Comparison of ENCODE assay signal across 8 cellular contexts in the genomic region with DNA sequence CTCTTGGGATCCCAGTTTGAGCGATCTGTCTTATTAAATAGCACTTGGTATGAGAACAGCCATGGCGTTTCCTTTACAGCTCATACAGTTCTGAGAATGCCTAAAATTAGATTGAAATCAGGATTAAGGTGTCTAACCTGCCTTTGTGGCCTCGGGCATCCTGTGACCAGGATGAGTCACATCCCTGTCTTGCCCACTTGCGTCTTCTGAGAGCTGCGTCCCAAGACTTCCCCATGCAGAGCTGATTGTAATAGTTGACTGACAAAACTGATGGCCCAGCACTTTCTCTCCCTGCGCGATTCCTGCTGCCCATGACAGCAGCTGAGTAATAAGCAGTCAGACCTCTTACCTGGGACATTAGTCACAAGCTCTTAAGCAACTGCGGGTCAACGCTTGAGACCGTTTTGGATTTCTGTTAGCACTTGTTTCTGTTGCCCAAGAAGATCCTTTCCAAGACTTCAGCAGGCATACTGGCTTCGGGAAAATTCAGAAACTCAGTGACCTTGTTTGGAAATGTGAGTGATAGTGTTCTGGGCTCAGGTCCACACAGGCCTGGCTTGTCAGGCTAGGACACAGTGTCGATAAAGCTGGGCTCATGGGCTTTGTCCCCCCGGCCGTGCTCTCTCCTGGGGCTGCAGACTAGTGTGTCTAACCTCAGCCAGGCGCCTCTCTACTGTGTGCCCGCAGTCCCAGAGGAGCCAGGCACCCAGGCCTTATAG.
DNase-seq lines count a peak whose midpoint lies in the region; ATAC-seq, FAIRE-seq and TF ChIP-seq lines count a peak whose summit lies in the region.

No MANE protein-coding gene starts in this region.

- H3K4me2 ChIP-seq in A549, result peak overlapping the region; percentile 74

- H3K27ac ChIP-seq in A549 (peak overlapping the region; percentile 91 to 92), vagina (peak overlapping the region; percentile 53)

- ATAC-seq in A549 (peak; percentile 76 to 83), HG03439 (IDR thresholded peaks at IDR 0.05; ENCODE audit: unreplicated experiment) (peak; percentile 55), omental fat pad (ENCODE audit: low FRiP score) (peak; percentile 24)

- H3K27me3 ChIP-seq in vagina, result no peaks in the 10 kb centered on the region

- TF ChIP-seq RAD21 in A549 (conservative IDR thresholded peaks at IDR 0.05 in 1 of 2, IDR thresholded peaks at IDR 0.05 in 1 of 2), result peak in 1 of 2 experiments; percentile 48; a peak in 2 of 5 replicates

- H3K4me3 ChIP-seq in A549, result no peak overlapping the region
- no peak overlapping the region for H3K4me3 ChIP-seq in vagina

- intact Hi-C loops in vagina (cut with DNase I), result no loop called here

- TF ChIP-seq POLR2A in A549 (IDR thresholded peaks at IDR 0.05; ENCODE audit: low read length), result no peak
- TF ChIP-seq POLR2A in vagina (IDR thresholded peaks at IDR 0.05), result no peak

- WGBS in A549 (ENCODE audit: missing lambda C conversion rate), result 26% methylated on average over 16 of the region's 16 CpGs

- TF ChIP-seq CTCF in A549 (IDR thresholded peaks at IDR 0.05), result no peak
- no peak for TF ChIP-seq CTCF in omental fat pad (IDR thresholded peaks at IDR 0.05)
- TF ChIP-seq CTCF in vagina (IDR thresholded peaks at IDR 0.05), result no peak

- CTCF ChIA-PET in A549 (lab: Yijun Ruan, JAX), result interaction anchor here (0.5 to 2.5 kb wide), 8 partner anchors 10 to 63 kb away, joined by 3 to 10 read pairs (median 4); no protein-coding TSS in a partner anchor

- FAIRE-seq in A549 (lab: Jason Lieb, UNC) (no peak), GM19239 (lab: Jason Lieb, UNC) (peak; percentile 82)

- H3K36me3 ChIP-seq in vagina, result peaks cover 0 to 3% of the 10 kb centered on the region in 2 donors

- POLR2A ChIA-PET in A549 (lab: Yijun Ruan, JAX), result interaction anchor here (1.1 to 1.8 kb wide), 8 partner anchors 12 to 170 kb away, joined by 3 to 7 read pairs (median 4); a partner anchor contains a TSS

- H3K4me1 ChIP-seq in A549, result peaks cover 62% of the 10 kb centered on the region
- peaks cover 55% of the 10 kb centered on the region for H3K4me1 ChIP-seq in vagina

- H3K9me3 ChIP-seq in A549 (no peaks in the 10 kb centered on the region), vagina (no peaks in the 10 kb centered on the region)

- TF ChIP-seq EP300 in A549 (IDR thresholded peaks at IDR 0.05), result peak; percentile 76 to 88; a peak in 4 of 5 replicates

- DNase-seq in A549 (ENCODE audit: low read depth in 1 of 2, low spot score in 1 of 2) (peak; percentile 56 to 88), GM19239 (ENCODE audit: insufficient read length, low spot score) (no peak), omental fat pad (ENCODE audit: low spot score) (no peak), vagina (ENCODE audit: extremely low spot score in 2 of 2) (peak in 1 of 2 donors; percentile 97), GM19240 (ENCODE audit: insufficient read length, low spot score) (no peak)
- peak; percentile 68 to 71 for DNase-seq in activated CD4-positive, alpha-beta T cell treated with anti-CD3 and anti-CD28 coated beads for 4 hours
- peak; percentile 51 for DNase-seq in effector CD4-positive, alpha-beta T cell

TF ChIP-seq in A549, 52 proteins besides CTCF, POLR2A, EP300 and RAD21:
- TF ChIP-seq ZFP36 (IDR thresholded peaks at IDR 0.05; ENCODE audit: borderline replicate concordance, partially characterized antibody), result no peak
- TF ChIP-seq, protein P1, sequence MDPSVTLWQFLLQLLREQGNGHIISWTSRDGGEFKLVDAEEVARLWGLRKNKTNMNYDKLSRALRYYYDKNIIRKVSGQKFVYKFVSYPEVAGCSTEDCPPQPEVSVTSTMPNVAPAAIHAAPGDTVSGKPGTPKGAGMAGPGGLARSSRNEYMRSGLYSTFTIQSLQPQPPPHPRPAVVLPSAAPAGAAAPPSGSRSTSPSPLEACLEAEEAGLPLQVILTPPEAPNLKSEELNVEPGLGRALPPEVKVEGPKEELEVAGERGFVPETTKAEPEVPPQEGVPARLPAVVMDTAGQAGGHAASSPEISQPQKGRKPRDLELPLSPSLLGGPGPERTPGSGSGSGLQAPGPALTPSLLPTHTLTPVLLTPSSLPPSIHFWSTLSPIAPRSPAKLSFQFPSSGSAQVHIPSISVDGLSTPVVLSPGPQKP (IDR thresholded peaks at IDR 0.05; ENCODE audit: low read depth, low read length), result no peak
- TF ChIP-seq CEBPB (IDR thresholded peaks at IDR 0.05), result peak; percentile 84 to 88
- peak; percentile 87 for TF ChIP-seq JUNB (IDR thresholded peaks at IDR 0.05)
- TF ChIP-seq JUN (IDR thresholded peaks at IDR 0.05), result peak; percentile 53 to 76; a peak in 4 of 5 replicates
- TF ChIP-seq, protein P2, sequence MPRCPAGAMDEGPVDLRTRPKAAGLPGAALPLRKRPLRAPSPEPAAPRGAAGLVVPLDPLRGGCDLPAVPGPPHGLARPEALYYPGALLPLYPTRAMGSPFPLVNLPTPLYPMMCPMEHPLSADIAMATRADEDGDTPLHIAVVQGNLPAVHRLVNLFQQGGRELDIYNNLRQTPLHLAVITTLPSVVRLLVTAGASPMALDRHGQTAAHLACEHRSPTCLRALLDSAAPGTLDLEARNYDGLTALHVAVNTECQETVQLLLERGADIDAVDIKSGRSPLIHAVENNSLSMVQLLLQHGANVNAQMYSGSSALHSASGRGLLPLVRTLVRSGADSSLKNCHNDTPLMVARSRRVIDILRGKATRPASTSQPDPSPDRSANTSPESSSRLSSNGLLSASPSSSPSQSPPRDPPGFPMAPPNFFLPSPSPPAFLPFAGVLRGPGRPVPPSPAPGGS (IDR thresholded peaks at IDR 0.05), result peak; percentile 48; the same call in 1 of the 3 replicates
- TF ChIP-seq SMC3 (IDR thresholded peaks at IDR 0.05), result peak; percentile 7; the same call in 1 of the 3 replicates
- TF ChIP-seq, protein P3, sequence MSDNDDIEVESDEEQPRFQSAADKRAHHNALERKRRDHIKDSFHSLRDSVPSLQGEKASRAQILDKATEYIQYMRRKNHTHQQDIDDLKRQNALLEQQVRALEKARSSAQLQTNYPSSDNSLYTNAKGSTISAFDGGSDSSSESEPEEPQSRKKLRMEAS (IDR thresholded peaks at IDR 0.05), result peak; percentile 2; the same call in 1 of the 2 replicates
- TF ChIP-seq NR3C1 (IDR thresholded peaks at IDR 0.05), result no peak
- TF ChIP-seq RFX5 (IDR thresholded peaks at IDR 0.05), result 0 out of 2 replicates have a peak, but pooled peaks have one; percentile 39
- TF ChIP-seq TP53 (CRISPR knock-in tag; IDR thresholded peaks at IDR 0.05), result no peak
- peak; percentile 99 for TF ChIP-seq MAFK (IDR thresholded peaks at IDR 0.05; ENCODE audit: partially characterized antibody)
- TF ChIP-seq CBX8 (IDR thresholded peaks at IDR 0.05), result no peak
- TF ChIP-seq, protein P4, sequence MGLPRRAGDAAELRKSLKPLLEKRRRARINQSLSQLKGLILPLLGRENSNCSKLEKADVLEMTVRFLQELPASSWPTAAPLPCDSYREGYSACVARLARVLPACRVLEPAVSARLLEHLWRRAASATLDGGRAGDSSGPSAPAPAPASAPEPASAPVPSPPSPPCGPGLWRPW (IDR thresholded peaks at IDR 0.05), result 0 out of 2 replicates have a peak, but pooled peaks have one; percentile 24
- peak; percentile 87 for TF ChIP-seq FOSL2 (IDR thresholded peaks at IDR 0.05)
- peak; percentile 89 for TF ChIP-seq FOSL2 (CRISPR knock-in tag; IDR thresholded peaks at IDR 0.05)

Comparison
In these comparisons a context has a peak if more than half of its experiments do, and no peak if none do; other contexts are left out.
1. ATAC-seq: peak in every context shown above with its lines; median percentile 80 in A549; 55 in HG03439; 24 in omental fat pad.
2. DNase-seq: peak in A549 (2 of 2), activated CD4-positive, alpha-beta T cell treated with anti-CD3 and anti-CD28 coated beads for 4 hours (2 of 2) and effector CD4-positive, alpha-beta T cell (single experiment); none in GM19239 (single experiment), omental fat pad (single experiment) and GM19240 (single experiment).